Comparison of ENCODE assay signal across 8 cellular contexts in genomic region chr5:95646569-95647330, GRCh38. TPM values are rescaled to one million over a fixed set of nuclear protein-coding genes. Genes with fewer than 3 reads are reported as not detected.
DNase-seq lines count a peak whose midpoint lies in the region; ATAC-seq, FAIRE-seq and TF ChIP-seq lines count a peak whose summit lies in the region.

RFESD (plus strand) TSS chr5:95646777; CDS start chr5:95652272, 5,495 bp downstream.

- ATAC-seq in HG02759 (IDR thresholded peaks at IDR 0.05; ENCODE audit: unreplicated experiment) (peak; percentile 99), T-cell (replicated peaks in 1 of 4) (peak; percentile 95 to 96 (median 96)), left cardiac atrium (peak; percentile 99), upper lobe of left lung (ENCODE audit: low FRiP score in 2 of 2) (peak; percentile 99)

- peak within 1 kb of the TSS; percentile 84 to 88 (median 86) for H3K4me3 Mint-ChIP-seq in T-cell

- peaks cover 31 to 43% (median 40%) of the 10 kb centered on the region in 3 donors for H3K4me1 Mint-ChIP-seq in T-cell

- TF ChIP-seq EP300 in upper lobe of left lung (IDR thresholded peaks at IDR 0.05) = peak; percentile 78 to 100 (median 98)

- peak in 3 of 6 experiments; percentile 33 to 41 (median 39) for TF ChIP-seq CTCF in upper lobe of left lung (IDR thresholded peaks at IDR 0.05)

- TF ChIP-seq POLR2A in GM12891 (IDR thresholded peaks at IDR 0.05; ENCODE audit: low read depth, low read length) (peak; percentile 80), upper lobe of left lung (IDR thresholded peaks at IDR 0.05) (peak; percentile 75 to 97 (median 91))

- 2 to 3% methylated on average over 24 to 27 of the region's 57 CpGs for WGBS in upper lobe of left lung, 2 donors

- peaks cover 3 to 25% (median 10%) of the 10 kb centered on the region in 4 donors for H3K4me1 ChIP-seq in upper lobe of left lung

- H3K9me3 Mint-ChIP-seq in T-cell = no peaks in the 10 kb centered on the region

- intact Hi-C loops in left cardiac atrium (cut with DNase I) = loop anchor here (5.0 to 10.0 kb wide), 2 partner anchors 86 to 198 kb away; partner anchors contain the start of gene RHOBTB3 (in 2 of the 2)
- intact Hi-C loops in posterior cingulate gyrus (cut with DNase I) = loop anchor here (10.0 kb wide), 1 partner anchor 688 kb away; no protein-coding TSS in a partner anchor

- no peaks in the 10 kb centered on the region for H3K27me3 ChIP-seq in upper lobe of left lung

- POLR2A ChIA-PET in T-cell (lab: Charles Lee) = interaction anchor here (0.5 to 1.4 kb wide), 11 partner anchors 15 to 1098 kb away, joined by 3 to 6 read pairs (median 4); partner anchors contain the start of genes ARSK (in 1 of the 2), GLRX (in 1 of the 2) and SKIC3 (in 1 of the 2)

- H3K27ac ChIP-seq in upper lobe of left lung = peak within 1 kb of the TSS; percentile 89 to 98 (median 92)

- FAIRE-seq in GM12891 (lab: Jason Lieb, UNC) = peak; percentile 97

- DNase-seq in GM12891 (ENCODE audit: insufficient read length, low spot score) (peak; percentile 63), NCI-H128 (lab: John Stamatoyannopoulos, UW; ENCODE audit: unreplicated experiment) (peak; percentile 49), T-cell (peak; percentile 82 to 96 (median 90)), amniotic epithelial cell (ENCODE audit: low read depth) (peak; percentile 93), left cardiac atrium (peak; percentile 100), posterior cingulate gyrus (peak; percentile 93 to 99 (median 96)), upper lobe of left lung (peak; percentile 99 to 100)

- H3K36me3 ChIP-seq in upper lobe of left lung = no peaks in the 10 kb centered on the region

- CTCF ChIA-PET in T-cell (lab: Charles Lee) = interaction anchor here (0.5 to 5.6 kb wide), 26 partner anchors 11 to 294 kb away, joined by 3 to 32 read pairs (median 4); partner anchors contain the start of genes ARSK (in 1 of the 2) and SKIC3 (in 1 of the 2)

- H3K27me3 Mint-ChIP-seq in T-cell = no peaks in the 10 kb centered on the region

- no peaks in the 10 kb centered on the region for H3K9me3 ChIP-seq in upper lobe of left lung

- peaks cover 2% of the 10 kb centered on the region for H3K36me3 Mint-ChIP-seq in T-cell

- peak within 1 kb of the TSS; percentile 30 to 54 (median 43) for H3K4me3 ChIP-seq in upper lobe of left lung

- H3K27ac Mint-ChIP-seq in T-cell = peak within 1 kb of the TSS; percentile 85 to 86

TF ChIP-seq in GM12891, 5 proteins besides CTCF, POLR2A, EP300 and RAD21:
- TF ChIP-seq TAF1 (IDR thresholded peaks at IDR 0.05; ENCODE audit: low read depth, low read length) (peak; percentile 60), POU2F2 (IDR thresholded peaks at IDR 0.05; ENCODE audit: low read depth, low read length) (no peak), POLR2AphosphoS5 (IDR thresholded peaks at IDR 0.05; ENCODE audit: low read depth, low read length) (peak; percentile 75), SPI1 (IDR thresholded peaks at IDR 0.05; ENCODE audit: low read depth, low read length) (no peak)
TF ChIP-seq in GM12891: peak in this region for 2.

RNA-seq across cellular contexts. Expression of gene RFESD, which starts in this region (rescaled TPM):
- 4.0 TPM for polyA plus RNA-seq in GM12891 (2012; ENCODE audit: low read depth, missing spikeins)
- total RNA-seq in T-cell (1 to 10 TPM; 4.2 to 8.3 (median 5.6) TPM), left cardiac atrium (1 to 10 TPM; 2.5 to 4.3 TPM), upper lobe of left lung (1 to 10 TPM; 1.0 to 6.8 (median 1.8) TPM)

Comparison
In these comparisons a context has a peak if more than half of its experiments do, and no peak if none do; other contexts are left out.
1. Peak in every context shown above with its lines: DNase-seq, ATAC-seq, H3K4me3 ChIP-seq and H3K27ac ChIP-seq.
2. DNase-seq: peak in every context shown above with its lines; median percentile 100 in left cardiac atrium; 100 in upper lobe of left lung; 96 in posterior cingulate gyrus; 93 in amniotic epithelial cell; 90 in T-cell; 63 in GM12891; 49 in NCI-H128.